Comparison of ENCODE assay signal across 27 cellular contexts in the genomic region with DNA sequence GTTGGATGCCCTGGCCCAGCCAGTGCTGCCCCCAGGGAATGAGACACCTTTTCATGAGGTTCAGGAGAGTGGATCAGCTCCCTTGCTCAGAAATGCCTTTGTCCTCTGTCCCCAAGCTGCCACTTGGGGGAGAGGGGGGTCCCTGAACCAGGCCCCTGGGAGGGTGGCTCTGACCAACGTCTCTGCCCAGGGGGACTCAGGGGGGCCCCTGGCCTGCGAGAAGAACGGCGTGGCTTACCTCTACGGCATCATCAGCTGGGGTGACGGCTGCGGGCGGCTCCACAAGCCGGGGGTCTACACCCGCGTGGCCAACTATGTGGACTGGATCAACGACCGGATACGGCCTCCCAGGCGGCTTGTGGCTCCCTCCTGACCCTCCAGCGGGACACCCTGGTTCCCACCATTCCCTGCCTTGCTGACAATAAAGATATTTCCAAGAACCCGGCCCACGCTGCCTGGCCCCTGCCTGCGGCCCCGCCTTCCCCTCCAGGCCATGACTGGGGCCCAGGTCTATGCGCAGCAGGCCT. TPM values are rescaled to one million over a fixed set of nuclear protein-coding genes. Genes with fewer than 3 reads are reported as not detected.
DNase-seq lines count a peak whose midpoint lies in the region; ATAC-seq, FAIRE-seq and TF ChIP-seq lines count a peak whose summit lies in the region.
"Had no signal": no experiment of that assay in that cellular context is flagged by ENCODE, and none has a peak within 500 bp of the region (broad histone marks: within the 10 kb centered on the region; RNA-seq: fewer than 3 reads in every experiment).

No MANE protein-coding gene starts in this region.

- H3K79me1 ChIP-seq in IMR-90 (ENCODE audit: low read depth in 1 of 2, low read length in 2 of 2) = no peaks in the 10 kb centered on the region

- no peak for TF ChIP-seq RAD21 in IMR-90 (IDR thresholded peaks at IDR 0.05; ENCODE audit: low read length)

- DNase-seq in Right ventricle myocardium superior (peak; percentile 30), left cardiac atrium (no peak), IMR-90 (no peak), kidney (peak; percentile 65), NCI-H2196 (lab: John Stamatoyannopoulos, UW; ENCODE audit: unreplicated experiment) (no peak), KBM-7 (no peak), Caco-2 (no peak)
- DNase-seq: ACHN; BE2C; CD4-positive, CD25-positive, alpha-beta regulatory T cell; MV-4-11; NCI-H1105; NCI-H1436 treated with DMSO at 0.1 percent for 48 hours; NCI-H187 treated with DMSO at 0.1 percent for 48 hours; NCI-H2107; NCI-H446; NCI-H526; NCI-H82; NK-92 treated with Interleukin-12 subunit alpha and Interleukin-12 subunit beta, amount 100 ng/mL, for 24 hours; PC-9; SHP77 had no signal

- no peak overlapping the region for H2BK15ac ChIP-seq in IMR-90 (ENCODE audit: low read depth, low read length)

- no peak overlapping the region for H3K27ac Mint-ChIP-seq in Caco-2 (ENCODE audit: unreplicated experiment)
- H3K27ac Mint-ChIP-seq: CD4-positive, CD25-positive, alpha-beta regulatory T cell; GM23338 had no signal

- intact Hi-C loops in Right ventricle myocardium superior (cut with DNase I) = loop anchor here (10.0 kb wide), 1 partner anchor 254 kb away; no protein-coding TSS in a partner anchor
- intact Hi-C loops in left cardiac atrium (cut with DNase I) = no loop called here
- intact Hi-C loops in IMR-90 (cut with micrococcal nuclease) = no loop called here
- intact Hi-C loops in kidney (cut with DNase I) = loop anchor here (10.0 kb wide), 1 partner anchor 104 kb away; no protein-coding TSS in a partner anchor
- intact Hi-C loops in Caco-2 (cut with micrococcal nuclease; ENCODE audit: unreplicated experiment) = no loop called here

- no peaks in the 10 kb centered on the region; the same call in 1 of the 2 replicates for H3K9me1 ChIP-seq in IMR-90 (ENCODE audit: insufficient read depth, low read length)

- H3K36me3 ChIP-seq in IMR-90 (ENCODE audit: control insufficient read depth, insufficient read depth, low read length) (no peaks in the 10 kb centered on the region), kidney (ENCODE audit: control insufficient read depth in 1 of 2, insufficient read depth in 2 of 2, low read length in 2 of 2) (no peaks in the 10 kb centered on the region), Caco-2 (ENCODE audit: control insufficient read depth, insufficient read depth, low read length) (no peaks in the 10 kb centered on the region)
- H3K36me3 ChIP-seq: BE2C had no signal

- in situ Hi-C loops in IMR-90 (cut with MboI; ENCODE audit: low sequenced_read_pairs) = no loop called here
- in situ Hi-C loops in KBM-7 (cut with MboI; ENCODE audit: low pct_unique_long_range_greater_than_20kb, low sequenced_read_pairs) = no loop called here

- no peak overlapping the region for H4K8ac ChIP-seq in IMR-90 (ENCODE audit: low read depth in 2 of 2, low read length in 2 of 2)

- peaks cover 7% of the 10 kb centered on the region; the same call in 1 of the 2 replicates for H3K4me1 ChIP-seq in IMR-90 (ENCODE audit: control insufficient read depth, insufficient read depth, low read length)
- no peaks in the 10 kb centered on the region for H3K4me1 ChIP-seq in kidney (ENCODE audit: control insufficient read depth in 1 of 2, insufficient read depth in 1 of 2, low read depth in 1 of 2, low read length in 2 of 2)
- H3K4me1 ChIP-seq in Caco-2 = no peaks in the 10 kb centered on the region
- H3K4me1 ChIP-seq: BE2C had no signal

- ATAC-seq in Right ventricle myocardium superior (ENCODE audit: poor library complexity) (no peak), left cardiac atrium (no peak), IMR-90 (ENCODE audit: low read depth) (no peak)
- ATAC-seq: GM23338, HCT116 had no signal

- H3K4ac ChIP-seq in IMR-90 (ENCODE audit: low read depth, low read length) = no peak overlapping the region

- H2BK120ac ChIP-seq in IMR-90 (ENCODE audit: low read depth, low read length) = no peak overlapping the region

- H2BK20ac ChIP-seq in IMR-90 (ENCODE audit: low read depth, low read length) = no peak overlapping the region

- dilution Hi-C loops in IMR-90 (cut with HindIII; ENCODE audit: low sequenced_read_pairs, unreplicated experiment) = no loop called here

- POLR2A ChIA-PET in IMR-90 (lab: Charles Lee; ENCODE audit: unreplicated experiment) (no interaction called here), Caco-2 (lab: Charles Lee) (no interaction called here)

- H3K4me3 Mint-ChIP-seq in Caco-2 (ENCODE audit: unreplicated experiment) = no peak overlapping the region
- H3K4me3 Mint-ChIP-seq: CD4-positive, CD25-positive, alpha-beta regulatory T cell; GM23338 had no signal

- TF ChIP-seq CTCF in IMR-90 (conservative IDR thresholded peaks at IDR 0.05; ENCODE audit: low read depth, low read length) (no peak), kidney (IDR thresholded peaks at IDR 0.05; ENCODE audit: borderline replicate concordance, extremely low read depth, insufficient read depth) (no peak), Caco-2 (IDR thresholded peaks at IDR 0.05; ENCODE audit: insufficient read depth in 1 of 2, low read depth in 1 of 2, low read length in 1 of 2, severe bottlenecking in 1 of 2, unreplicated experiment in 1 of 2) (no peak)

- no peak for FAIRE-seq in kidney (lab: Jason Lieb, UNC)
- FAIRE-seq: D721Med, GM18507 had no signal

- no peak overlapping the region for H4K5ac ChIP-seq in IMR-90 (ENCODE audit: low read depth, low read length)

- H3K9me3 ChIP-seq in IMR-90 (ENCODE audit: control insufficient read depth, insufficient read depth, low read length) = no peaks in the 10 kb centered on the region
- H3K9me3 ChIP-seq in kidney (ENCODE audit: control insufficient read depth in 1 of 2, low read length in 2 of 2) = peaks cover 0 to 4% of the 10 kb centered on the region in 2 donors
- no peaks in the 10 kb centered on the region for H3K9me3 ChIP-seq in Caco-2
- H3K9me3 ChIP-seq: BE2C had no signal

- H3K27ac ChIP-seq in IMR-90 (ENCODE audit: insufficient read depth, low read length) = no peak overlapping the region
- H3K27ac ChIP-seq in kidney (ENCODE audit: low read depth in 2 of 2, low read length in 2 of 2) = no peak overlapping the region
- H3K27ac ChIP-seq: HL-60, PC-9 had no signal

- CTCF ChIA-PET in IMR-90 (lab: Yijun Ruan, JAX) = no interaction called here
- CTCF ChIA-PET in Caco-2 (lab: Charles Lee) = interaction anchor here (0.6 kb wide), 1 partner anchor 493 kb away, joined by 3 read pairs; no protein-coding TSS in a partner anchor

- H3K4me1 Mint-ChIP-seq in Caco-2 (ENCODE audit: low read depth, unreplicated experiment) = no peaks in the 10 kb centered on the region
- H3K4me1 Mint-ChIP-seq: CD4-positive, CD25-positive, alpha-beta regulatory T cell; GM23338 had no signal

- 95% methylated on average over 11 of the region's 21 CpGs; no CpG with 5 or more reads in 1 of the 2 experiments for WGBS in IMR-90 (ENCODE audit: extremely low coverage in 2 of 2, insufficient read length in 1 of 2), 2 experiments

- H3K4me2 ChIP-seq in IMR-90 (ENCODE audit: low read depth, low read length) = no peak overlapping the region
- H3K4me2 ChIP-seq: GM23338, PC-9 had no signal

- H3K56ac ChIP-seq in IMR-90 (ENCODE audit: extremely low read depth, insufficient read depth, low read length) = no peak overlapping the region

- no peak overlapping the region for H2BK5ac ChIP-seq in IMR-90 (ENCODE audit: low read depth, low read length, poor library complexity, severe bottlenecking)

- H3K4me3 ChIP-seq in IMR-90 (ENCODE audit: insufficient read depth, low read depth, low read length) = no peak overlapping the region
- no peak overlapping the region for H3K4me3 ChIP-seq in kidney (ENCODE audit: low read length in 2 of 2)
- no peak overlapping the region for H3K4me3 ChIP-seq in Caco-2 (ENCODE audit: low read depth, low read length)
- H3K4me3 ChIP-seq: GM23338, PC-9 had no signal

- no peaks in the 10 kb centered on the region for H3K36me3 Mint-ChIP-seq in Caco-2 (ENCODE audit: insufficient read depth, unreplicated experiment)
- H3K36me3 Mint-ChIP-seq: CD4-positive, CD25-positive, alpha-beta regulatory T cell had no signal

- peak overlapping the region; percentile 24; the same call in 1 of the 2 replicates for H2AK5ac ChIP-seq in IMR-90 (ENCODE audit: low read depth, low read length)

- H3K9ac ChIP-seq in IMR-90 (ENCODE audit: low read depth, low read length) (no peak overlapping the region), kidney (ENCODE audit: low read length in 2 of 2) (no peak overlapping the region)

- no peak overlapping the region for H4K91ac ChIP-seq in IMR-90 (ENCODE audit: insufficient read depth, low read depth, low read length)

- no peaks in the 10 kb centered on the region; the same call in none of the 2 replicates for H4K20me1 ChIP-seq in IMR-90 (ENCODE audit: insufficient read depth, low read length)

- no peak overlapping the region for H3K23ac ChIP-seq in IMR-90 (ENCODE audit: low read depth, low read length)

- H2AK9ac ChIP-seq in IMR-90 (replicated peaks; ENCODE audit: low read depth, low read length, poor library complexity) = no peak overlapping the region

- BruUV-seq in IMR-90 (replicated peaks; lab: Mats Ljungman, UMichigan) (no TSS peak), Caco-2 (replicated peaks; lab: Mats Ljungman, UMichigan) (no TSS peak)

- H3K18ac ChIP-seq in IMR-90 (ENCODE audit: low read depth, low read length) = no peak overlapping the region

- no peaks in the 10 kb centered on the region for H3K9me3 Mint-ChIP-seq in Caco-2 (ENCODE audit: unreplicated experiment)
- H3K9me3 Mint-ChIP-seq: CD4-positive, CD25-positive, alpha-beta regulatory T cell had no signal

- H3K27me3 Mint-ChIP-seq in Caco-2 (ENCODE audit: insufficient read depth, unreplicated experiment) = no peaks in the 10 kb centered on the region

- H2AFZ ChIP-seq in IMR-90 (replicated peaks; ENCODE audit: low read length, poor library complexity) = peak overlapping the region; percentile 18
- H2AFZ ChIP-seq: GM23338, PC-9 had no signal

- no peak for TF ChIP-seq POLR2A in IMR-90 (IDR thresholded peaks at IDR 0.05; ENCODE audit: low read depth, low read length)

- peaks cover 2% of the 10 kb centered on the region; the same call in 1 of the 2 replicates for H3K27me3 ChIP-seq in IMR-90 (ENCODE audit: control insufficient read depth, insufficient read depth, low read length)
- no peaks in the 10 kb centered on the region for H3K27me3 ChIP-seq in Caco-2 (replicated peaks; ENCODE audit: control insufficient read depth, insufficient read depth, low read length)
- H3K27me3 ChIP-seq: BE2C had no signal

- H3K14ac ChIP-seq in IMR-90 (replicated peaks; ENCODE audit: low read depth, low read length) = no peak overlapping the region

RNA-seq across cellular contexts. Expression of a gene that starts 7.3 kb away (rescaled TPM):
- total RNA-seq in Right ventricle myocardium superior (1.9 TPM), left cardiac atrium (under 1 TPM; 0.34 to 0.38 TPM), IMR-90 (2012; rRNA removed) (not detected in 2 replicates), kidney (1.6 TPM), Caco-2 (2022) (0.48 and 0.79 TPM in 2 replicates)
- polyA plus RNA-seq in IMR-90 (2012; rRNA removed) (0.05 and 0.23 TPM in 2 replicates), kidney (ENCODE audit: insufficient read depth, low read depth, low replicate concordance) (0.86 TPM)
- 0.10 TPM in 1 of 2 replicates, not detected in the other for polyA plus RNA-seq in IMR-90 (2012; cell fraction: cytosol; rRNA removed)
- 1.0 and 3.0 TPM in 2 replicates for polyA plus RNA-seq in IMR-90 (2012; cell fraction: nucleus; rRNA removed; ENCODE audit: low replicate concordance)
- total RNA-seq: CD4-positive, CD25-positive, alpha-beta regulatory T cell; RPMI7951 had no signal
- polyA plus RNA-seq: GM23338 had no signal

RNA-seq across cellular contexts. Expression of a gene that starts 14.0 kb away (rescaled TPM):
- total RNA-seq in Right ventricle myocardium superior = 33.7 TPM
- 10 to 100 TPM; 21.5 to 38.2 TPM for total RNA-seq in left cardiac atrium
- not detected in 2 replicates for total RNA-seq in IMR-90 (2012; rRNA removed)
- not detected in 2 replicates for polyA plus RNA-seq in IMR-90 (2012; rRNA removed)
- 0.01 TPM in 1 of 2 replicates, not detected in the other for polyA plus RNA-seq in IMR-90 (2012; cell fraction: cytosol; rRNA removed)
- polyA plus RNA-seq in IMR-90 (2012; cell fraction: nucleus; rRNA removed; ENCODE audit: low replicate concordance) = 0.10 and 0.12 TPM in 2 replicates
- total RNA-seq in kidney = 7.0 TPM
- 1.2 TPM for polyA plus RNA-seq in kidney (ENCODE audit: insufficient read depth, low read depth, low replicate concordance)
- total RNA-seq in Caco-2 (2022) = 0.29 TPM in 1 of 2 replicates, not detected in the other
- total RNA-seq: CD4-positive, CD25-positive, alpha-beta regulatory T cell; RPMI7951 had no signal

Comparison
In these comparisons a context has a peak if more than half of its experiments do, and no peak if none do; other contexts are left out.
1. DNase-seq: peak in Right ventricle myocardium superior (single experiment) and kidney (single experiment); none in left cardiac atrium (single experiment), IMR-90 (single experiment), NCI-H2196 (single experiment), KBM-7 (single experiment) and Caco-2 (0 of 2).
2. intact Hi-C loops: an anchor here in Right ventricle myocardium superior (10.0 kb wide) and kidney (10.0 kb wide); none called in left cardiac atrium, IMR-90 and Caco-2.